ENCODE assay signal across 9 cellular contexts in the genomic region with DNA sequence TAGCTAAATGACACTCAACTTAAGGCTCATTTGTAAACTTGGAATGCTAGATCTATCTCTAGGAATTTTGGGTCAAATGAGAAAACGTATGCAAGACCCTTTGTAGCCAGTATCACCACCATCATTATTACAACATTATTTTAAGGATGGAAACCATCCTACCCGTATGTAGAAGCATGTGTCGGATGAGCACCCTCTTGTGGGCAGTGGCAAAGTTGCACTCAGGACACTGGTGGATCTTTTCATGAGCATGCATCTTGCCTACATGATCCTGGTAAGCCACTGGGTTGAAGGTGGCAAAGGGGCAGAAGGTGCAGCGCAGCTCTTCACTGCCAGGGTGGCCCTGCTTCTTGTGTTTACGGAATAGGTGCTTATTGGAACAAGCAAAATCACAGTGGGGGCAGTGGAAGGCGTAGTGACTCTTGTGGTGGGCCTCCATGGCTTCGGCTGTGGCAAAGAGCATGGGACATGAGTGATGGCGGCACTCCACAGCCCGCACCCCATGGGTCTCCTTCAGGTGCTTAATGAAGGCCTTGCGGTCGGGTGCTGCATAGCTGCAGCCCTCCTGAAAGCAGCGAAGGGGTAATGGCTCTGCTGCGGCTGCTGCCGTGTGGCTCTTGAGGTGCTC. TPM values are rescaled to one million over a fixed set of nuclear protein-coding genes. Genes with fewer than 3 reads are reported as not detected.
DNase-seq lines count a peak whose midpoint lies in the region; ATAC-seq lines count a peak whose summit lies in the region.
"Had no signal": no experiment of that assay in that cellular context is flagged by ENCODE, and none has a peak within 500 bp of the region (broad histone marks: within the 10 kb centered on the region; RNA-seq: fewer than 3 reads in every experiment).

No MANE protein-coding gene starts in this region.

- peaks cover 81% of the 10 kb centered on the region for H3K36me3 ChIP-seq in adipocyte (ENCODE audit: control insufficient read depth, insufficient read depth, low read length, severe bottlenecking)

- H3K9ac ChIP-seq in adipocyte (ENCODE audit: low read length) = no peak overlapping the region
- H3K9ac ChIP-seq: BLaER1 had no signal

- H3K4me1 ChIP-seq in adipocyte (ENCODE audit: control insufficient read depth, insufficient read depth, low read length) = peaks cover 22% of the 10 kb centered on the region

- no peaks in the 10 kb centered on the region for H3K9me3 ChIP-seq in adipocyte (ENCODE audit: control insufficient read depth, low read length)
- H3K9me3 ChIP-seq: BLaER1 had no signal

- H3K27me3 ChIP-seq in adipocyte (replicated peaks; ENCODE audit: control insufficient read depth, insufficient read depth, low read length) = no peaks in the 10 kb centered on the region
- H3K27me3 ChIP-seq: BLaER1 had no signal

- peak; percentile 70 to 72 for ATAC-seq in left cardiac atrium
- no peak for ATAC-seq in HG02610 (IDR thresholded peaks at IDR 0.05; ENCODE audit: unreplicated experiment)

- peak; percentile 17 for DNase-seq in DMS153 treated with DMSO at 0.1 percent for 48 hours (lab: John Stamatoyannopoulos, UW; ENCODE audit: unreplicated experiment)
- DNase-seq in DMS153 (lab: John Stamatoyannopoulos, UW) = no peak
- DNase-seq in HuH-7 (ENCODE audit: low spot score) = peak; percentile 76
- peak; percentile 50 for DNase-seq in SK-N-DZ (ENCODE audit: low spot score)
- DNase-seq in adipocyte (ENCODE audit: low read depth) = peak; percentile 81
- DNase-seq in left cardiac atrium = peak; percentile 51
- peak; percentile 70 for DNase-seq in renal cortical epithelial cell (ENCODE audit: low read depth)

- no peak overlapping the region for H3K4me3 ChIP-seq in adipocyte (ENCODE audit: low read length)
- H3K4me3 ChIP-seq: BLaER1 had no signal

- intact Hi-C loops in left cardiac atrium (cut with DNase I) = loop anchor here in 1 of 2 donors (10.0 kb wide), 1 partner anchor 64 kb away; no protein-coding TSS in a partner anchor

RNA-seq across cellular contexts. Expression of a gene that starts 10.8 kb away (rescaled TPM):
- 7.6 and 12.7 TPM in 2 replicates for polyA plus RNA-seq in SK-N-DZ (2014; cell fraction: cytosol; rRNA removed)
- 8.9 and 24.1 TPM in 2 replicates for polyA plus RNA-seq in SK-N-DZ (2014; cell fraction: nucleus; rRNA removed)
- total RNA-seq in left cardiac atrium (10 to 100 TPM; 12.6 to 17.8 TPM), renal cortical epithelial cell (3.5 and 15.6 TPM in 2 replicates)

RNA-seq across cellular contexts. Expression of a gene that starts 10.9 kb away (rescaled TPM):
- 61.0 and 63.3 TPM in 2 replicates for polyA plus RNA-seq in SK-N-DZ (2014; cell fraction: cytosol; rRNA removed)
- 159 and 177 TPM in 2 replicates for polyA plus RNA-seq in SK-N-DZ (2014; cell fraction: nucleus; rRNA removed)
- total RNA-seq in left cardiac atrium (10 to 100 TPM; 33.3 to 35.3 TPM), renal cortical epithelial cell (30.0 and 35.6 TPM in 2 replicates)

RNA-seq across cellular contexts. Expression of a gene that starts 23.2 kb away (rescaled TPM):
- polyA plus RNA-seq in SK-N-DZ (2014; cell fraction: cytosol; rRNA removed) = 32.8 and 33.5 TPM in 2 replicates
- 41.0 and 68.9 TPM in 2 replicates for polyA plus RNA-seq in SK-N-DZ (2014; cell fraction: nucleus; rRNA removed)
- 10 to 100 TPM; 13.6 to 15.0 TPM for total RNA-seq in left cardiac atrium
- 21.1 and 29.5 TPM in 2 replicates for total RNA-seq in renal cortical epithelial cell

RNA-seq across cellular contexts. Expression of a gene that starts 23.3 kb away (rescaled TPM):
- polyA plus RNA-seq in SK-N-DZ (2014; cell fraction: cytosol; rRNA removed) = 16.0 and 22.0 TPM in 2 replicates
- polyA plus RNA-seq in SK-N-DZ (2014; cell fraction: nucleus; rRNA removed) = 268 and 336 TPM in 2 replicates
- total RNA-seq in left cardiac atrium (10 to 100 TPM in 1 of 2 donors, 1 to 10 TPM in 1; 5.6 to 10.0 TPM), renal cortical epithelial cell (9.2 and 50.5 TPM in 2 replicates)

RNA-seq across cellular contexts. Expression of a gene that starts 40.9 kb away (rescaled TPM):
- polyA plus RNA-seq in SK-N-DZ (2014; cell fraction: cytosol; rRNA removed) = 0.16 TPM in 1 of 2 replicates, not detected in the other
- polyA plus RNA-seq in SK-N-DZ (2014; cell fraction: nucleus; rRNA removed) = 0.39 and 0.63 TPM in 2 replicates
- total RNA-seq in left cardiac atrium (1 to 10 TPM in 1 of 2 donors, under 1 TPM in 1; 0.73 to 3.0 TPM), renal cortical epithelial cell (2.9 and 3.0 TPM in 2 replicates)
